8 cellular contexts compared by ENCODE assay signal in genomic region chr7:5425507-5426225, GRCh38. TPM values are rescaled to one million over a fixed set of nuclear protein-coding genes. Genes with fewer than 3 reads are reported as not detected.
DNase-seq lines count a peak whose midpoint lies in the region; ATAC-seq, FAIRE-seq and TF ChIP-seq lines count a peak whose summit lies in the region.

No MANE protein-coding gene starts in this region.

- H2AFZ ChIP-seq in GM12878 (ENCODE audit: control insufficient read depth, low read depth, low read length): no peak overlapping the region

- FAIRE-seq in GM12878 (lab: Jason Lieb, UNC): no peak

- H3K36me3 ChIP-seq in GM12878 (ENCODE audit: control insufficient read depth in 2 of 2, insufficient read depth in 2 of 2, low read length in 1 of 2) (no peaks in the 10 kb centered on the region), iPS DF 6.9 (ENCODE audit: control insufficient read depth, insufficient read depth, low read length) (no peaks in the 10 kb centered on the region)

- WGBS in GM12878 (ENCODE audit: insufficient coverage, insufficient replicate concordance, low lambda C conversion rate, missing lambda C conversion rate): 5% methylated on average over 28 of the region's 38 CpGs
- WGBS in iPS DF 6.9 (ENCODE audit: insufficient coverage, insufficient read length): no CpG with 5 or more reads among the region's 38 CpGs

- peak overlapping the region; percentile 98 to 99 for H3K4me3 Mint-ChIP-seq in CD14-positive monocyte

- TF ChIP-seq CTCF in CD14-positive monocyte (IDR thresholded peaks at IDR 0.05) (no peak), GM12878 (IDR thresholded peaks at IDR 0.05 in 2 of 3, conservative IDR thresholded peaks at IDR 0.05 in 1 of 3; ENCODE audit: control insufficient read depth in 2 of 3, extremely low read depth in 1 of 3, insufficient read depth in 1 of 3, low read depth in 3 of 3, low read length in 3 of 3) (no peak)

- H3K4me3 ChIP-seq in GM12878 (no peak overlapping the region), iPS DF 6.9 (ENCODE audit: low read length) (peak overlapping the region; percentile 47; the same call in 1 of the 2 replicates)

- H4K20me1 ChIP-seq in GM12878 (ENCODE audit: control insufficient read depth, insufficient read depth): no peaks in the 10 kb centered on the region

- peaks cover 29 to 59% of the 10 kb centered on the region in 2 experiments for H3K27me3 ChIP-seq in GM12878 (replicated peaks in 1 of 2; ENCODE audit: control insufficient read depth in 2 of 2, insufficient read depth in 2 of 2, low read length in 1 of 2)
- peaks cover 46% of the 10 kb centered on the region for H3K27me3 ChIP-seq in iPS DF 6.9 (ENCODE audit: control insufficient read depth, insufficient read depth, low read length)

- H3K9me3 ChIP-seq in GM12878 (replicated peaks; ENCODE audit: control insufficient read depth, insufficient read depth, low read length) (no peaks in the 10 kb centered on the region), iPS DF 6.9 (ENCODE audit: control insufficient read depth, insufficient read depth, low read length) (no peaks in the 10 kb centered on the region)

- H3K27me3 Mint-ChIP-seq in CD14-positive monocyte (ENCODE audit: low read depth in 3 of 3): peaks cover 0 to 3% (median 1%) of the 10 kb centered on the region in 3 donors

- RAD21 ChIA-PET in GM12878 (lab: Charles Lee; ENCODE audit: unreplicated experiment): interaction anchor here (0.9 to 1.8 kb wide), 4 partner anchors 25 to 133 kb away, joined by 3 to 7 read pairs (median 4); no protein-coding TSS in a partner anchor

- DNase-seq in CD14-positive monocyte (ENCODE audit: low spot score) (no peak), HT1080 (ENCODE audit: low read depth) (peak; percentile 83), NCI-H774 (lab: John Stamatoyannopoulos, UW) (peak; percentile 78), GM12878 (ENCODE audit: low read depth, low spot score) (no peak), iPS DF 6.9 (ENCODE audit: low read depth, low spot score) (no peak), retina (peak; percentile 96), NK-92 (lab: John Stamatoyannopoulos, UW; ENCODE audit: unreplicated experiment) (no peak)

- no peaks in the 10 kb centered on the region for H3K79me2 ChIP-seq in GM12878 (ENCODE audit: control insufficient read depth, insufficient read depth, low read length)

- H3K9me3 Mint-ChIP-seq in CD14-positive monocyte: peaks cover 0 to 6% (median 0%) of the 10 kb centered on the region in 7 donors

- TF ChIP-seq RAD21 in GM12878 (IDR thresholded peaks at IDR 0.05; ENCODE audit: insufficient read depth, low read depth, low read length): no peak

- no peak for TF ChIP-seq EP300 in GM12878 (IDR thresholded peaks at IDR 0.05; ENCODE audit: borderline replicate concordance in 1 of 2, control insufficient read depth in 1 of 2, low read depth in 2 of 2, low read length in 2 of 2)

- no peak overlapping the region for H3K4me2 ChIP-seq in GM12878 (ENCODE audit: control insufficient read depth, insufficient read depth)

- intact Hi-C loops in CD14-positive monocyte (cut with micrococcal nuclease): no loop called here
- intact Hi-C loops in GM12878 (cut with micrococcal nuclease; ENCODE audit: unreplicated experiment): no loop called here

- ATAC-seq in GM12878 (no peak), HG03342 (IDR thresholded peaks at IDR 0.05; ENCODE audit: unreplicated experiment) (no peak)

- H3K4me1 ChIP-seq in GM12878 (ENCODE audit: control insufficient read depth, insufficient read depth, low read length): peaks cover 10% of the 10 kb centered on the region
- H3K4me1 ChIP-seq in iPS DF 6.9 (ENCODE audit: control insufficient read depth, insufficient read depth, low read length): peaks cover 9% of the 10 kb centered on the region

- no peak overlapping the region for H3K9ac ChIP-seq in GM12878 (ENCODE audit: control insufficient read depth, insufficient read depth, low read length)

- in situ Hi-C loops in GM12878 (cut with MboI): no loop called here

- SMC1A ChIA-PET in GM12878 (lab: Charles Lee; ENCODE audit: uncharacterized antibody, unreplicated experiment): interaction anchor here (0.7 to 1.3 kb wide), 5 partner anchors 9 to 195 kb away, joined by 3 to 7 read pairs (median 3); no protein-coding TSS in a partner anchor

- H3K36me3 Mint-ChIP-seq in CD14-positive monocyte: peaks cover 0 to 2% of the 10 kb centered on the region in 2 donors

- H3K27ac ChIP-seq in GM12878 (ENCODE audit: control insufficient read depth, insufficient read depth) (no peak overlapping the region), iPS DF 6.9 (ENCODE audit: low read length) (no peak overlapping the region)

- POLR2A ChIA-PET in GM12878 (lab: Charles Lee): interaction anchor here (0.9 to 2.2 kb wide), 5 partner anchors 28 to 680 kb away, joined by 3 to 12 read pairs (median 6); no protein-coding TSS in a partner anchor

- BruUV-seq in GM12878 (replicated peaks; lab: Mats Ljungman, UMichigan): no TSS peak

- peak overlapping the region; percentile 85 to 98 (median 96) for H3K27ac Mint-ChIP-seq in CD14-positive monocyte

- H3K4me1 Mint-ChIP-seq in CD14-positive monocyte: peaks cover 29% of the 10 kb centered on the region

- TF ChIP-seq POLR2A in GM12878 (IDR thresholded peaks at IDR 0.05; ENCODE audit: low read depth, low read length): no peak

- CTCF ChIA-PET in GM12878 (lab: Yijun Ruan, JAX): interaction anchor here (1.2 to 2.1 kb wide), 4 partner anchors 14 to 52 kb away, joined by 3 to 10 read pairs (median 3); no protein-coding TSS in a partner anchor

TF ChIP-seq in GM12878, 131 proteins besides CTCF, POLR2A, EP300 and RAD21:
- TF ChIP-seq EZH2 (IDR thresholded peaks at IDR 0.05; ENCODE audit: borderline replicate concordance, control insufficient read depth, low read depth, low read length) (peak; percentile 99), LARP7 (IDR thresholded peaks at IDR 0.05) (peak; percentile 24; the same call in 1 of the 2 replicates), IKZF1 (conservative IDR thresholded peaks at IDR 0.05) (peak; percentile 60), MLLT1 (IDR thresholded peaks at IDR 0.05) (peak; percentile 74), FOXK2 (IDR thresholded peaks at IDR 0.05) (no peak), CEBPB (IDR thresholded peaks at IDR 0.05; ENCODE audit: borderline replicate concordance in 1 of 2, low read depth in 2 of 2, low read length in 2 of 2) (no peak), PAX5 (IDR thresholded peaks at IDR 0.05; ENCODE audit: borderline replicate concordance, low read depth, low read length) (no peak), SUZ12 (IDR thresholded peaks at IDR 0.05; ENCODE audit: unreplicated experiment) (peak; percentile 46), ZSCAN29 (IDR thresholded peaks at IDR 0.05) (0 out of 2 replicates have a peak, but pooled peaks have one; percentile 9), BMI1 (IDR thresholded peaks at IDR 0.05; ENCODE audit: borderline replicate concordance) (peak; percentile 78; the same call in 1 of the 2 replicates), SMARCA5 (IDR thresholded peaks at IDR 0.05) (peak; percentile 38; the same call in 1 of the 2 replicates), IKZF2 (IDR thresholded peaks at IDR 0.05) (peak in 1 of 2 experiments; percentile 47; a peak in 2 of 4 replicates)

RNA-seq across cellular contexts. Expression of gene TNRC18, which starts 2.0 kb away (rescaled TPM):
- polyA plus RNA-seq in CD14-positive monocyte: under 1 TPM; 0.64 to 0.70 TPM
- 21.8 and 36.2 TPM in 2 replicates for total RNA-seq in HT1080 (2014; rRNA removed; shearing (Covaris generic))
- polyA plus RNA-seq in HT1080 (2015; cell fraction: cytosol; rRNA removed): 39.0 and 50.3 TPM in 2 replicates
- 80.9 and 104 TPM in 2 replicates for polyA plus RNA-seq in HT1080 (2015; cell fraction: nucleus; rRNA removed)
- total RNA-seq in GM12878 (2013; cell fraction: nucleolus; rRNA removed): 38.2 and 49.8 TPM in 2 replicates
- 6.5 and 6.8 TPM in 2 replicates for total RNA-seq in GM12878 (2014; rRNA removed)
- 10.6 and 11.5 TPM in 2 replicates for total RNA-seq in GM12878 (2014; rRNA removed; fragmentation: Illumina TruSeq; extraction: Trizol)
- total RNA-seq in GM12878 (2021): 31.3 and 31.7 TPM in 2 replicates
- 7.4 TPM for polyA plus RNA-seq in GM12878 (2011; ENCODE audit: low read depth)
- polyA plus RNA-seq in GM12878 (2011; rRNA removed): 3.9 and 4.0 TPM in 2 replicates
- polyA plus RNA-seq in GM12878 (2011; cell fraction: cytosol; rRNA removed): 5.7 and 7.9 TPM in 2 replicates
- polyA plus RNA-seq in GM12878 (2011; cell fraction: nucleus; rRNA removed): 13.3 and 22.8 TPM in 2 replicates
- 13.4 and 15.7 TPM in 2 replicates for polyA plus RNA-seq in GM12878 (2012)
- polyA plus RNA-seq in GM12878 (2014; fragmentation: Illumina TruSeq; extraction: Trizol): 10.3 and 18.2 TPM in 2 replicates
- under 1 TPM; 0.02 to 0.10 TPM for polyA plus RNA-seq in GM12878 (2014; fragmentation: Nextera tagmentation; extraction: Ambion mirVana)
- 13.7 and 17.2 TPM in 2 replicates for polyA plus RNA-seq in GM12878 (2014; rRNA removed)
- 1 to 10 TPM; 1.0 to 1.2 TPM for polyA plus RNA-seq in GM12878 (2016; fragmentation: Nextera tagmentation; extraction: Ambion mirVana)
- polyA minus RNA-seq in GM12878 (2011; rRNA and poly(A)+ RNA removed): 10.2 and 17.6 TPM in 2 replicates
- polyA minus RNA-seq in GM12878 (2011; cell fraction: cytosol; rRNA and poly(A)+ RNA removed): 12.0 and 17.7 TPM in 2 replicates
- polyA minus RNA-seq in GM12878 (2011; cell fraction: nucleus; rRNA and poly(A)+ RNA removed): 10.3 and 17.7 TPM in 2 replicates

Comparison
In these comparisons a context has a peak if more than half of its experiments do, and no peak if none do; other contexts are left out.
1. DNase-seq: peak in HT1080 (single experiment), NCI-H774 (single experiment) and retina (single experiment); none in CD14-positive monocyte (single experiment), GM12878 (single experiment), iPS DF 6.9 (single experiment) and NK-92 (single experiment).